Comparison of ENCODE assay signal across 18 cellular contexts in the genomic region with DNA sequence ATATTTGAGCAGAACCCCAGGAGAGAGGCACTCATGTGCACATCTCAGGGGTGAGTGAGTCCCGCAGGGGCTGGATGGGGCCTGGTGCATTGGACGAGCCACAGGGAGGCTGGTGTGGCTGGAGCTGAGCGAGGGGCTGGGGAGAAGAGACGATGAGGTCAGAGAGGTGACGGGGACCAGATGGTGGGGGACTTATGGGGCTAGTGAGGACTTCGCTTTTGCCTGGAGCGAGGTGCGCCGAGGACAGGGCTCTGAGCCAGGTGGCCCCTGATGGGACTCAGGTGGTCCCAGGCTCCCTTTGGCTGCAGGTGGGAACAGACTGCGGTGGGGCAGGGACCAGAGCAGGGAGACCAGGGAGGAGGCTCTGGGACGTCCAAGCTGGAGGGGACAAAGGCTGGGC. TPM values are rescaled to one million over a fixed set of nuclear protein-coding genes. Genes with fewer than 3 reads are reported as not detected.
"Had no signal": no experiment of that assay in that cellular context is flagged by ENCODE, and none has a peak within 500 bp of the region (broad histone marks: within the 10 kb centered on the region; RNA-seq: fewer than 3 reads in every experiment).

No MANE protein-coding gene starts in this region.

- H3K27me3 ChIP-seq: uterus had no signal

- H3K36me3 ChIP-seq: uterus had no signal

- H3K27ac Mint-ChIP-seq: activated naive CD8-positive, alpha-beta T cell treated with anti-CD3 and anti-CD28 coated beads for 36 hours; immature natural killer cell; natural killer cell; T-helper 1 cell treated with Interleukin-12 subunit alpha and Interleukin-12 subunit beta and Interleukin-4 antibody, amounts not matched to agents 30 μg/mL and 1 μg/mL, for 36 hours had no signal

- H3K9me3 ChIP-seq: mucosa of descending colon, uterus had no signal

- H3K27ac ChIP-seq: uterus had no signal

- ATAC-seq: natural killer cell, SK-N-SH treated with all-trans-retinoic acid at 6 μM for 48 hours had no signal

- DNase-seq: activated naive CD8-positive, alpha-beta T cell treated with anti-CD3 and anti-CD28 coated beads for 36 hours; aorta; glutamatergic neuron; immature natural killer cell; natural killer cell; stimulated activated CD4-positive, alpha-beta T cell treated with anti-CD3 and anti-CD28 coated beads, Interleukin-12 subunit alpha, Interleukin-12 subunit beta, amount 100 ng/mL, for 4 hours; stimulated activated naive CD4-positive, alpha-beta T cell treated with Interleukin-2 at 50 U/mL for 16 hours; uterus had no signal

- H3K4me1 ChIP-seq: uterus had no signal

- H3K36me3 Mint-ChIP-seq: immature natural killer cell, natural killer cell had no signal

- H3K4me3 ChIP-seq: coronary artery, lung, mucosa of descending colon, uterus had no signal

- H3K4me1 Mint-ChIP-seq: immature natural killer cell, natural killer cell had no signal

- H3K27me3 Mint-ChIP-seq: activated naive CD8-positive, alpha-beta T cell treated with anti-CD3 and anti-CD28 coated beads for 36 hours had no signal

- H3K4me3 Mint-ChIP-seq: activated naive CD8-positive, alpha-beta T cell treated with anti-CD3 and anti-CD28 coated beads for 36 hours; immature natural killer cell; natural killer cell; T-helper 1 cell treated with Interleukin-12 subunit alpha and Interleukin-12 subunit beta and Interleukin-4 antibody, amounts not matched to agents 30 μg/mL and 1 μg/mL, for 36 hours had no signal

- H3K9me3 Mint-ChIP-seq: activated naive CD8-positive, alpha-beta T cell treated with anti-CD3 and anti-CD28 coated beads for 36 hours; immature natural killer cell; natural killer cell had no signal

RNA-seq across cellular contexts. Expression of a gene that starts 6.9 kb away (rescaled TPM):
- total RNA-seq: activated naive CD8-positive, alpha-beta T cell treated with anti-CD3 and anti-CD28 coated beads for 36 hours; epithelial cell of proximal tubule; natural killer cell; pulmonary artery endothelial cell had no signal
- polyA plus RNA-seq: immature natural killer cell had no signal

RNA-seq across cellular contexts. Expression of a gene that starts 26.1 kb away (rescaled TPM):
- total RNA-seq: activated naive CD8-positive, alpha-beta T cell treated with anti-CD3 and anti-CD28 coated beads for 36 hours; bronchial epithelial cell; epithelial cell of proximal tubule; pulmonary artery endothelial cell had no signal
- polyA plus RNA-seq: immature natural killer cell had no signal

RNA-seq across cellular contexts. Expression of a gene that starts 29.9 kb away (rescaled TPM):
- total RNA-seq: bronchial epithelial cell, epithelial cell of proximal tubule, natural killer cell had no signal

RNA-seq across cellular contexts. Expression of a gene that starts 34.3 kb away (rescaled TPM):
- total RNA-seq: bronchial epithelial cell, epithelial cell of proximal tubule, left colon, lung, omental fat pad, pulmonary artery endothelial cell had no signal
